Comparison of ENCODE assay signal across 8 cellular contexts in genomic region chr11:68257477-68258362, GRCh38. TPM values are rescaled to one million over a fixed set of nuclear protein-coding genes. Genes with fewer than 3 reads are reported as not detected.
DNase-seq lines count a peak whose midpoint lies in the region; ATAC-seq and TF ChIP-seq lines count a peak whose summit lies in the region.

No MANE protein-coding gene starts in this region.

- H3K4me3 Mint-ChIP-seq in activated naive CD8-positive, alpha-beta T cell treated with anti-CD3 and anti-CD28 coated beads, Interleukin-2, amount 10 ng/mL, durations not matched to agents 7 days and 5 days = no peak overlapping the region

- intact Hi-C loops in Right ventricle myocardium inferior (cut with DNase I) = loop anchor here (1.0 to 2.0 kb wide), 3 partner anchors 40 to 189 kb away; no protein-coding TSS in a partner anchor

- H3K27ac ChIP-seq in SU-DHL-6 (ENCODE audit: low read depth, low read length) = no peak overlapping the region
- H3K27ac ChIP-seq in tibial nerve = peak overlapping the region in 3 of 4 donors; percentile 32 to 77 (median 50)

- H3K4me2 ChIP-seq in SU-DHL-6 (ENCODE audit: low read depth, low read length, poor library complexity, severe bottlenecking) = no peak overlapping the region

- H2AFZ ChIP-seq in SU-DHL-6 (ENCODE audit: low read depth, low read length, severe bottlenecking) = peak overlapping the region; percentile 74

- H3K4me1 Mint-ChIP-seq in activated naive CD8-positive, alpha-beta T cell treated with anti-CD3 and anti-CD28 coated beads, Interleukin-2, amount 10 ng/mL, durations not matched to agents 7 days and 5 days = peaks cover 6% of the 10 kb centered on the region

- H4K20me1 ChIP-seq in SU-DHL-6 (ENCODE audit: low read depth, low read length) = no peaks in the 10 kb centered on the region

- H3K9ac ChIP-seq in SU-DHL-6 (ENCODE audit: low read length) = no peak overlapping the region; the same call in 1 of the 2 replicates

- H3K79me2 ChIP-seq in SU-DHL-6 (ENCODE audit: insufficient read depth, low read length) = no peaks in the 10 kb centered on the region

- H3K9me3 Mint-ChIP-seq in activated naive CD8-positive, alpha-beta T cell treated with anti-CD3 and anti-CD28 coated beads, Interleukin-2, amount 10 ng/mL, durations not matched to agents 7 days and 5 days = no peaks in the 10 kb centered on the region

- peak overlapping the region; percentile 77 for H3K27ac Mint-ChIP-seq in activated naive CD8-positive, alpha-beta T cell treated with anti-CD3 and anti-CD28 coated beads, Interleukin-2, amount 10 ng/mL, durations not matched to agents 7 days and 5 days

- peak; percentile 95 for ATAC-seq in activated naive CD8-positive, alpha-beta T cell treated with anti-CD3 and anti-CD28 coated beads, Interleukin-2, amount 10 ng/mL, durations not matched to agents 7 days and 5 days (ENCODE audit: low read depth)
- ATAC-seq in Right ventricle myocardium inferior (peak; percentile 84), HG03025 (IDR thresholded peaks at IDR 0.05; ENCODE audit: low FRiP score, unreplicated experiment) (no peak)

- TF ChIP-seq CTCF in GM10266 (IDR thresholded peaks at IDR 0.05; ENCODE audit: control insufficient read depth, insufficient read depth, low read depth, missing control alignments) (peak; percentile 80), SU-DHL-6 (IDR thresholded peaks at IDR 0.05; ENCODE audit: insufficient read depth, low read length, poor library complexity, severe bottlenecking) (peak; percentile 47), tibial nerve (IDR thresholded peaks at IDR 0.05) (peak; percentile 83 to 98 (median 95))

- H3F3A ChIP-seq in SU-DHL-6 (ENCODE audit: insufficient read depth) = no peaks in the 10 kb centered on the region

- H3K4me1 ChIP-seq in tibial nerve = peaks cover 0 to 33% (median 4%) of the 10 kb centered on the region in 4 donors

- peak in 1 of 2 donors; percentile 61 for TF ChIP-seq EP300 in tibial nerve (IDR thresholded peaks at IDR 0.05)

- H3K36me3 Mint-ChIP-seq in activated naive CD8-positive, alpha-beta T cell treated with anti-CD3 and anti-CD28 coated beads, Interleukin-2, amount 10 ng/mL, durations not matched to agents 7 days and 5 days = peaks cover 4% of the 10 kb centered on the region

- 33 to 40% methylated on average over 20 to 22 of the region's 22 CpGs for WGBS in tibial nerve, 2 donors

- H3K9me3 ChIP-seq in SU-DHL-6 (ENCODE audit: insufficient read depth, low read length) = no peaks in the 10 kb centered on the region
- H3K9me3 ChIP-seq in tibial nerve = no peaks in the 10 kb centered on the region

- H3K4me3 ChIP-seq in SU-DHL-6 (ENCODE audit: insufficient read depth, low read length, poor library complexity, severe bottlenecking) (no peak overlapping the region), tibial nerve (peak overlapping the region in 1 of 4 donors; percentile 31)

- TF ChIP-seq POLR2A in tibial nerve (IDR thresholded peaks at IDR 0.05) = no peak

- H3K9me2 ChIP-seq in SU-DHL-6 (replicated peaks; ENCODE audit: insufficient read depth, low read length) = no peaks in the 10 kb centered on the region

- DNase-seq in GM10266 (ENCODE audit: extremely low spot score) (peak; percentile 74), NCI-H128 (lab: John Stamatoyannopoulos, UW; ENCODE audit: unreplicated experiment) (peak; percentile 82), Right ventricle myocardium inferior (ENCODE audit: missing footprints) (peak; percentile 98), pons (ENCODE audit: low spot score) (peak; percentile 96), tibial nerve (ENCODE audit: low spot score in 2 of 2) (peak; percentile 97 to 98)
- DNase-seq in activated naive CD8-positive, alpha-beta T cell treated with anti-CD3 and anti-CD28 coated beads, Interleukin-2, amount 10 ng/mL, durations not matched to agents 7 days and 5 days = peak; percentile 94

- no peaks in the 10 kb centered on the region for H3K27me3 Mint-ChIP-seq in activated naive CD8-positive, alpha-beta T cell treated with anti-CD3 and anti-CD28 coated beads, Interleukin-2, amount 10 ng/mL, durations not matched to agents 7 days and 5 days

- H3K36me3 ChIP-seq in SU-DHL-6 (ENCODE audit: low read length) = no peaks in the 10 kb centered on the region
- H3K36me3 ChIP-seq in tibial nerve = peaks cover 0 to 28% (median 0%) of the 10 kb centered on the region in 3 donors

- H3K27me3 ChIP-seq in SU-DHL-6 (ENCODE audit: low read length) = no peaks in the 10 kb centered on the region
- no peaks in the 10 kb centered on the region for H3K27me3 ChIP-seq in tibial nerve

- POLR2A ChIA-PET in activated naive CD8-positive, alpha-beta T cell treated with anti-CD3 and anti-CD28 coated beads, Interleukin-2, amount 10 ng/mL, durations not matched to agents 7 days and 5 days (lab: Charles Lee) = interaction anchor here (0.8 to 1.8 kb wide), 5 partner anchors 13 to 41 kb away, joined by 3 to 10 read pairs (median 6); partner anchors contain the start of gene C11orf24

RNA-seq across cellular contexts. Expression of gene C11orf24, which starts 14.1 kb away (rescaled TPM):
- 10 to 100 TPM; 23.1 to 23.5 TPM for total RNA-seq in activated naive CD8-positive, alpha-beta T cell treated with anti-CD3 and anti-CD28 coated beads, Interleukin-2, amount 10 ng/mL, durations not matched to agents 7 days and 5 days
- total RNA-seq in Right ventricle myocardium inferior (29.4 TPM), tibial nerve (10 to 100 TPM; 33.3 to 59.4 (median 41.2) TPM)

RNA-seq across cellular contexts. Expression of gene KMT5B, which starts 44.6 kb away (rescaled TPM):
- total RNA-seq in activated naive CD8-positive, alpha-beta T cell treated with anti-CD3 and anti-CD28 coated beads, Interleukin-2, amount 10 ng/mL, durations not matched to agents 7 days and 5 days = 10 to 100 TPM; 29.2 to 32.2 TPM
- total RNA-seq in Right ventricle myocardium inferior (29.1 TPM), tibial nerve (10 to 100 TPM; 25.5 to 47.1 (median 40.3) TPM)

RNA-seq across cellular contexts. Expression of gene LRP5, which starts 54.7 kb away (rescaled TPM):
- total RNA-seq in activated naive CD8-positive, alpha-beta T cell treated with anti-CD3 and anti-CD28 coated beads, Interleukin-2, amount 10 ng/mL, durations not matched to agents 7 days and 5 days = 10 to 100 TPM; 22.3 to 23.3 TPM
- total RNA-seq in Right ventricle myocardium inferior (61.6 TPM), tibial nerve (10 to 100 TPM; 22.3 to 43.2 (median 33.8) TPM)
